Comparison of ENCODE assay signal across 8 cellular contexts in genomic region chr9:24459898-24460297, GRCh38.
"Had no signal": no experiment of that assay in that cellular context is flagged by ENCODE, and none has a peak within 500 bp of the region (broad histone marks: within the 10 kb centered on the region; RNA-seq: fewer than 3 reads in every experiment).

No MANE protein-coding gene starts in this region.

- DNase-seq: IMR-90, KBM-7, KG1 had no signal

- H3K27ac ChIP-seq: HL-60 had no signal

- H3K36me3 Mint-ChIP-seq: IgD-negative memory B cell had no signal

- FAIRE-seq: HepG2, HTR-8/SVneo, K562 had no signal

- H3K27me3 Mint-ChIP-seq: IgD-negative memory B cell had no signal

- H3K4me3 Mint-ChIP-seq: IgD-negative memory B cell had no signal

- ATAC-seq: HepG2, K562 had no signal

- H3K27ac Mint-ChIP-seq: IgD-negative memory B cell had no signal

- H3K4me1 Mint-ChIP-seq: IgD-negative memory B cell had no signal

- H3K4me3 ChIP-seq: K562 had no signal
